Comparison of ENCODE assay signal across 32 cellular contexts in genomic region chr1:164524810-164525209, GRCh38. TPM values are rescaled to one million over a fixed set of nuclear protein-coding genes. Genes with fewer than 3 reads are reported as not detected.
A peak's percentile ranks its signal among the peaks of the same experiment; 100 is the strongest.
DNase-seq lines count a peak whose midpoint lies in the region; ATAC-seq, FAIRE-seq and TF ChIP-seq lines count a peak whose summit lies in the region.
"Had no signal": no experiment of that assay in that cellular context is flagged by ENCODE, and none has a peak within 500 bp of the region (broad histone marks: within the 10 kb centered on the region; RNA-seq: fewer than 3 reads in every experiment).

No MANE protein-coding gene starts in this region.

- H3K4me3 ChIP-seq in HFF-Myc (replicated peaks; ENCODE audit: low read depth, low read length) (no peak overlapping the region), astrocyte (ENCODE audit: insufficient read depth, low read depth, low read length) (no peak overlapping the region), fibroblast of pulmonary artery (replicated peaks; ENCODE audit: low read depth, low read length) (no peak overlapping the region), tibial artery (no peak overlapping the region)
- H3K4me3 ChIP-seq: hepatocyte, left lung, ovary, right atrium auricular region, SK-N-MC, testis had no signal

- no peaks in the 10 kb centered on the region for H3K27me3 Mint-ChIP-seq in astrocyte (ENCODE audit: low read depth, unreplicated experiment)
- H3K27me3 Mint-ChIP-seq: activated CD4-positive, alpha-beta T cell treated with anti-CD3 and anti-CD28 coated beads, Interleukin-2, amount 10 ng/mL, durations not matched to agents 24 days and 14 days; dendritic cell treated with granulocyte-macrophage colony-stimulating factor and Interleukin-4, amounts not matched to agents 40 ng/mL and 50 ng/mL, for 4 days; stimulated activated naive B cell treated with anti-CD40 and anti-IgM and Interleukin-4, amounts not matched to agents 10 μg/mL and 1 μg/mL and 100 μg/mL, for 72 hours had no signal

- peak overlapping the region; percentile 61 for H2AFZ ChIP-seq in astrocyte (ENCODE audit: low read depth, low read length)
- H2AFZ ChIP-seq: hepatocyte had no signal

- H3K79me2 ChIP-seq in astrocyte (ENCODE audit: insufficient read depth, low read length): no peaks in the 10 kb centered on the region
- H3K79me2 ChIP-seq: hepatocyte had no signal

- no peak for FAIRE-seq in astrocyte (lab: Jason Lieb, UNC)
- FAIRE-seq: G401.6 had no signal

- H3K36me3 ChIP-seq in astrocyte (ENCODE audit: insufficient read depth, low read length) (no peaks in the 10 kb centered on the region), tibial artery (no peaks in the 10 kb centered on the region)
- H3K36me3 ChIP-seq: left lung, ovary, right atrium auricular region, WERI-Rb-1 had no signal

- H3K4me2 ChIP-seq in astrocyte (ENCODE audit: low read length): no peak overlapping the region
- H3K4me2 ChIP-seq: hepatocyte had no signal

- H3K27ac Mint-ChIP-seq in astrocyte (ENCODE audit: unreplicated experiment): no peak overlapping the region
- H3K27ac Mint-ChIP-seq: activated CD4-positive, alpha-beta T cell treated with anti-CD3 and anti-CD28 coated beads, Interleukin-2, amount 10 ng/mL, durations not matched to agents 24 days and 14 days; CD8-positive, alpha-beta T cell; dendritic cell treated with granulocyte-macrophage colony-stimulating factor and Interleukin-4, amounts not matched to agents 40 ng/mL and 50 ng/mL, for 4 days; naive thymus-derived CD8-positive, alpha-beta T cell; stimulated activated naive B cell treated with anti-CD40 and anti-IgM and Interleukin-4, amounts not matched to agents 10 μg/mL and 1 μg/mL and 100 μg/mL, for 72 hours had no signal

- H3K4me1 ChIP-seq in astrocyte (ENCODE audit: insufficient read depth, low read length) (no peaks in the 10 kb centered on the region), tibial artery (peaks cover 0 to 16% (median 1%) of the 10 kb centered on the region in 4 donors)
- H3K4me1 ChIP-seq: foreskin keratinocyte, left lung, right atrium auricular region, testis had no signal

- no peak for TF ChIP-seq CTCF in HFF-Myc (IDR thresholded peaks at IDR 0.05; ENCODE audit: low read depth, low read length, missing control alignments)
- TF ChIP-seq CTCF in astrocyte (IDR thresholded peaks at IDR 0.05; ENCODE audit: insufficient read depth, low read depth, low read length): no peak
- TF ChIP-seq CTCF in fibroblast of pulmonary artery (IDR thresholded peaks at IDR 0.05; ENCODE audit: low read length, missing control alignments): no peak
- TF ChIP-seq CTCF in tibial artery (IDR thresholded peaks at IDR 0.05): no peak

- H3K27ac ChIP-seq in astrocyte (ENCODE audit: low read depth, low read length) (no peak overlapping the region), tibial artery (peak overlapping the region; percentile 39 to 49)
- H3K27ac ChIP-seq: foreskin keratinocyte, hepatocyte, left lung, ovary, right atrium auricular region, SK-N-MC, testis, WERI-Rb-1 had no signal

- intact Hi-C loops in tibial artery (cut with DNase I; ENCODE audit: low total_unique reads) (no loop called here), left ventricle myocardium superior (cut with micrococcal nuclease) (no loop called here)

- peak; percentile 15 for DNase-seq in HFF-Myc (ENCODE audit: extremely low read depth, low read depth)
- DNase-seq in astrocyte (ENCODE audit: low read depth): peak; percentile 68
- DNase-seq in fibroblast of pulmonary artery (ENCODE audit: low read depth): peak; percentile 64
- no peak for DNase-seq in tibial artery
- DNase-seq in stimulated activated CD4-positive, alpha-beta T cell treated with anti-CD3 and anti-CD28 coated beads, Interleukin-2, amount 100 ng/mL, for 24 hours: no peak
- no peak for DNase-seq in left ventricle myocardium superior
- DNase-seq in Ammon's horn (ENCODE audit: low spot score): no peak
- DNase-seq: activated CD4-positive, alpha-beta T cell treated with anti-CD3 and anti-CD28 coated beads, Interleukin-2, amount 10 ng/mL, durations not matched to agents 24 days and 14 days; activated naive CD4-positive, alpha-beta T cell treated with Interleukin-2 at 50 U/mL for 16 hours; activated T-cell treated with anti-CD3 and anti-CD28 coated beads, Interleukin-2, amount 50 U/mL, for 4 hours; amniotic stem cell; CD8-positive, alpha-beta T cell; DMS153; foreskin keratinocyte; GOT3; left lung; midbrain; naive thymus-derived CD8-positive, alpha-beta T cell; NCI-H146; NCI-H526 treated with DMSO at 0.1 percent for 48 hours; ovary; RPMI8226; stimulated activated CD4-positive, alpha-beta T cell treated with anti-CD3 and anti-CD28 coated beads, Interleukin-4, amount 100 ng/mL, for 24 hours; stimulated activated naive B cell treated with anti-CD40 and anti-IgM and Interleukin-4, amounts not matched to agents 10 μg/mL and 1 μg/mL and 100 μg/mL, for 72 hours; T-helper 2 cell; testis; WERI-Rb-1 had no signal

- ATAC-seq in left ventricle myocardium superior: no peak
- ATAC-seq: activated T-cell treated with anti-CD3 and anti-CD28 coated beads, Interleukin-2, amount 50 U/mL, for 4 hours; CD8-positive, alpha-beta T cell; foreskin keratinocyte; left lung; naive thymus-derived CD8-positive, alpha-beta T cell; stimulated activated naive B cell treated with anti-CD40 and anti-IgM and Interleukin-4, amounts not matched to agents 10 μg/mL and 1 μg/mL and 100 μg/mL, for 72 hours had no signal

- no peak overlapping the region for H3K4me3 Mint-ChIP-seq in astrocyte (ENCODE audit: unreplicated experiment)
- H3K4me3 Mint-ChIP-seq: activated CD4-positive, alpha-beta T cell treated with anti-CD3 and anti-CD28 coated beads, Interleukin-2, amount 10 ng/mL, durations not matched to agents 24 days and 14 days; activated T-cell treated with anti-CD3 and anti-CD28 coated beads, Interleukin-2, amount 50 U/mL, for 4 hours; CD8-positive, alpha-beta T cell; dendritic cell treated with granulocyte-macrophage colony-stimulating factor and Interleukin-4, amounts not matched to agents 40 ng/mL and 50 ng/mL, for 4 days; naive thymus-derived CD8-positive, alpha-beta T cell; stimulated activated naive B cell treated with anti-CD40 and anti-IgM and Interleukin-4, amounts not matched to agents 10 μg/mL and 1 μg/mL and 100 μg/mL, for 72 hours had no signal

- H3K4me1 Mint-ChIP-seq in astrocyte (ENCODE audit: low read depth, unreplicated experiment): peaks cover 8% of the 10 kb centered on the region
- H3K4me1 Mint-ChIP-seq: activated CD4-positive, alpha-beta T cell treated with anti-CD3 and anti-CD28 coated beads, Interleukin-2, amount 10 ng/mL, durations not matched to agents 24 days and 14 days; naive thymus-derived CD8-positive, alpha-beta T cell; stimulated activated naive B cell treated with anti-CD40 and anti-IgM and Interleukin-4, amounts not matched to agents 10 μg/mL and 1 μg/mL and 100 μg/mL, for 72 hours had no signal

- H3K9me3 Mint-ChIP-seq in astrocyte (ENCODE audit: unreplicated experiment): peaks cover 8% of the 10 kb centered on the region

- no peaks in the 10 kb centered on the region for H3K9me3 ChIP-seq in astrocyte (ENCODE audit: insufficient read depth, low read depth, low read length)
- peaks cover 0 to 14% (median 5%) of the 10 kb centered on the region in 3 donors for H3K9me3 ChIP-seq in tibial artery
- H3K9me3 ChIP-seq: testis had no signal

- H3K9ac ChIP-seq in astrocyte (ENCODE audit: low read length): no peak overlapping the region

- H3K36me3 Mint-ChIP-seq in astrocyte (ENCODE audit: low read depth, unreplicated experiment): no peaks in the 10 kb centered on the region
- H3K36me3 Mint-ChIP-seq: CD8-positive, alpha-beta T cell had no signal

- no peaks in the 10 kb centered on the region for H4K20me1 ChIP-seq in astrocyte (ENCODE audit: insufficient read depth, low read length)

- H3K27me3 ChIP-seq in astrocyte (ENCODE audit: insufficient read depth, low read length) (no peaks in the 10 kb centered on the region), tibial artery (no peaks in the 10 kb centered on the region)
- H3K27me3 ChIP-seq: foreskin keratinocyte, hepatocyte, left lung, ovary, right atrium auricular region, testis had no signal

RNA-seq across cellular contexts. Expression of gene PBX1, which starts 34.2 kb away (rescaled TPM):
- total RNA-seq in astrocyte (34.2 and 37.2 TPM in 2 replicates), left ventricle myocardium superior (69.6 TPM)
- total RNA-seq: activated CD4-positive, alpha-beta T cell treated with anti-CD3 and anti-CD28 coated beads, Interleukin-2, amount 10 ng/mL, durations not matched to agents 24 days and 14 days had no signal

Comparison
In these comparisons a context has a peak if more than half of its experiments do, and no peak if none do; other contexts are left out.
1. DNase-seq: peak in HFF-Myc (single experiment), astrocyte (single experiment) and fibroblast of pulmonary artery (single experiment); none in tibial artery (0 of 2), stimulated activated CD4-positive, alpha-beta T cell treated with anti-CD3 and anti-CD28 coated beads, Interleukin-2, amount 100 ng/mL, for 24 hours (0 of 2), left ventricle myocardium superior (single experiment) and Ammon's horn (single experiment).